Comparison of ENCODE assay signal across 24 cellular contexts in the genomic region with DNA sequence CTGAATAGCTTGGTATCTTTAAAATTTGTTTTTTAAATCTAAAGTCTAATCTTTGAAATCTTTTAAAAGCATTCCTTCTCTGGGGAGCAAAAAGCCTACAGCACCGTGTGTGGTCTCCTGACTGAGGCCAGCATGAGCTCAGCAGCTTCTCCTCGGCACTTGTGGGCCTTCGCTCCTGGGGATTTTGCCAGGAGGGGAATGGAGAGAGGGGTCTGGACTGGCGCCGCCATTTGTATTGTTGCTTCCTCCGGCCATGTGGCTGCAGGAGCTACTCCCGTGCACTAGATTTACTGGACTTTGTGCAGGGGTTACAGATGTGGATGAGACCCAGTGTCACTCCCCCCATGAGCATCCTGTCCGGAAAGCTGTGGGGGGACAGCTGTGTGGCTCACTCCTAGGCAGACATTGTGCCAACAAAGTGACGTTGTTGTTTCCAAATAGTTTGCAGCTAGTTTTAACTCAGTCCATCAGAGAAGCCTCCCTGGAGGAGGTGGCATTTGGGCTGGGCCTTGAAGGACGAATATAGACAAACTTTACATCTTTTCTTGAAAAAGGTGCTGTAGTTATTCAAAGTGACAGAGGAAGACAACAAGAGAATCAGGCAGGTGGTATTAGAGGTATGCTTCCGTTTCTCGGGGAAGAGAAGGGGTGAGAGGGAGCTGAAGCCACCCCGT. TPM values are rescaled to one million over a fixed set of nuclear protein-coding genes. Genes with fewer than 3 reads are reported as not detected.
A peak's percentile ranks its signal among the peaks of the same experiment; 100 is the strongest.
DNase-seq lines count a peak whose midpoint lies in the region; ATAC-seq, FAIRE-seq and TF ChIP-seq lines count a peak whose summit lies in the region.
"Had no signal": no experiment of that assay in that cellular context is flagged by ENCODE, and none has a peak within 500 bp of the region (broad histone marks: within the 10 kb centered on the region; RNA-seq: fewer than 3 reads in every experiment).

No MANE protein-coding gene starts in this region.

- TF ChIP-seq EP300 in A549 (IDR thresholded peaks at IDR 0.05) = no peak

- CTCF ChIA-PET in A549 (lab: Yijun Ruan, JAX) = interaction anchor here (0.9 to 3.7 kb wide), 6 partner anchors 9 to 319 kb away, joined by 3 to 22 read pairs (median 3); no protein-coding TSS in a partner anchor

- H3K4me2 ChIP-seq in A549 = no peak overlapping the region

- no peak for TF ChIP-seq RAD21 in A549 (conservative IDR thresholded peaks at IDR 0.05 in 1 of 2, IDR thresholded peaks at IDR 0.05 in 1 of 2)

- ATAC-seq in A549 = no peak

- DNase-seq in A549 (ENCODE audit: low read depth in 1 of 2, low spot score in 1 of 2) = no peak
- DNase-seq in SJCRH30 = peak; percentile 24 to 27
- no peak for DNase-seq in bronchial epithelial cell (ENCODE audit: low read depth)
- no peak for DNase-seq in GM19238 (ENCODE audit: insufficient read length, low spot score)
- no peak for DNase-seq in GM19240 (ENCODE audit: insufficient read length, low spot score)
- no peak for DNase-seq in NOMO-1 (lab: John Stamatoyannopoulos, UW; ENCODE audit: unreplicated experiment in 2 of 2)
- DNase-seq in spleen = no peak
- DNase-seq: 8988T; ACHN; BE2C; C1 segment of cervical spinal cord; CD4-positive, CD25-positive, alpha-beta regulatory T cell; COR-L47; DMS79; GDM1; GOT3; H9; IMR-90; KBM-7 had no signal

- POLR2A ChIA-PET in A549 (lab: Yijun Ruan, JAX) = no interaction called here

- H3K27ac ChIP-seq in A549 = no peak overlapping the region
- no peak overlapping the region for H3K27ac ChIP-seq in SJCRH30
- H3K27ac ChIP-seq in spleen = no peak overlapping the region

- TF ChIP-seq CTCF in A549 (IDR thresholded peaks at IDR 0.05) (no peak), bronchial epithelial cell (IDR thresholded peaks at IDR 0.05; ENCODE audit: insufficient read depth, low read length, severe bottlenecking) (no peak), spleen (IDR thresholded peaks at IDR 0.05 in 8 of 11, conservative IDR thresholded peaks at IDR 0.05 in 3 of 11) (no peak)

- H3K4me1 ChIP-seq in A549 (no peaks in the 10 kb centered on the region), SJCRH30 (no peaks in the 10 kb centered on the region), spleen (peaks cover 0 to 10% (median 4%) of the 10 kb centered on the region in 6 donors)

- H3K9me3 ChIP-seq in A549 = no peaks in the 10 kb centered on the region
- no peaks in the 10 kb centered on the region for H3K9me3 ChIP-seq in SJCRH30 (replicated peaks)
- H3K9me3 ChIP-seq in spleen = no peaks in the 10 kb centered on the region
- H3K9me3 ChIP-seq: BE2C had no signal

- H3K36me3 ChIP-seq in SJCRH30 (no peaks in the 10 kb centered on the region), bronchial epithelial cell (ENCODE audit: control insufficient read depth, insufficient read depth, low read length) (no peaks in the 10 kb centered on the region), spleen (peaks cover 0 to 42% (median 2%) of the 10 kb centered on the region in 6 donors)

- TF ChIP-seq POLR2A in A549 (IDR thresholded peaks at IDR 0.05; ENCODE audit: low read length) = no peak
- TF ChIP-seq POLR2A in spleen (IDR thresholded peaks at IDR 0.05) = no peak

- intact Hi-C loops in spleen (cut with DNase I; ENCODE audit: low total_unique reads) = no loop called here

- WGBS in A549 (ENCODE audit: missing lambda C conversion rate) = 35% methylated on average over 12 of the region's 13 CpGs
- 74 to 79% (median 76%) methylated on average over 13 of the region's 13 CpGs for WGBS in spleen, 5 donors

- H3K27me3 ChIP-seq in SJCRH30 (no peaks in the 10 kb centered on the region; the same call in none of the 2 replicates), bronchial epithelial cell (ENCODE audit: control insufficient read depth, insufficient read depth, low read length) (peaks cover 4% of the 10 kb centered on the region), spleen (replicated peaks in 1 of 7) (peaks cover 0 to 74% (median 10%) of the 10 kb centered on the region in 7 donors)
- H3K27me3 ChIP-seq: BE2C had no signal

- H3K4me3 ChIP-seq in A549 (no peak overlapping the region), SJCRH30 (no peak overlapping the region), bronchial epithelial cell (ENCODE audit: low read depth, low read length) (no peak overlapping the region), spleen (no peak overlapping the region)

- FAIRE-seq in A549 (lab: Jason Lieb, UNC) (no peak), bronchial epithelial cell (lab: Jason Lieb, UNC) (peak; percentile 7), endometrium (lab: Jason Lieb, UNC) (peak; percentile 90)
- FAIRE-seq: GM12892, GM18507, HTR-8/SVneo had no signal

TF ChIP-seq in A549, 52 proteins besides CTCF, POLR2A, EP300 and RAD21:
- TF ChIP-seq, protein P1, sequence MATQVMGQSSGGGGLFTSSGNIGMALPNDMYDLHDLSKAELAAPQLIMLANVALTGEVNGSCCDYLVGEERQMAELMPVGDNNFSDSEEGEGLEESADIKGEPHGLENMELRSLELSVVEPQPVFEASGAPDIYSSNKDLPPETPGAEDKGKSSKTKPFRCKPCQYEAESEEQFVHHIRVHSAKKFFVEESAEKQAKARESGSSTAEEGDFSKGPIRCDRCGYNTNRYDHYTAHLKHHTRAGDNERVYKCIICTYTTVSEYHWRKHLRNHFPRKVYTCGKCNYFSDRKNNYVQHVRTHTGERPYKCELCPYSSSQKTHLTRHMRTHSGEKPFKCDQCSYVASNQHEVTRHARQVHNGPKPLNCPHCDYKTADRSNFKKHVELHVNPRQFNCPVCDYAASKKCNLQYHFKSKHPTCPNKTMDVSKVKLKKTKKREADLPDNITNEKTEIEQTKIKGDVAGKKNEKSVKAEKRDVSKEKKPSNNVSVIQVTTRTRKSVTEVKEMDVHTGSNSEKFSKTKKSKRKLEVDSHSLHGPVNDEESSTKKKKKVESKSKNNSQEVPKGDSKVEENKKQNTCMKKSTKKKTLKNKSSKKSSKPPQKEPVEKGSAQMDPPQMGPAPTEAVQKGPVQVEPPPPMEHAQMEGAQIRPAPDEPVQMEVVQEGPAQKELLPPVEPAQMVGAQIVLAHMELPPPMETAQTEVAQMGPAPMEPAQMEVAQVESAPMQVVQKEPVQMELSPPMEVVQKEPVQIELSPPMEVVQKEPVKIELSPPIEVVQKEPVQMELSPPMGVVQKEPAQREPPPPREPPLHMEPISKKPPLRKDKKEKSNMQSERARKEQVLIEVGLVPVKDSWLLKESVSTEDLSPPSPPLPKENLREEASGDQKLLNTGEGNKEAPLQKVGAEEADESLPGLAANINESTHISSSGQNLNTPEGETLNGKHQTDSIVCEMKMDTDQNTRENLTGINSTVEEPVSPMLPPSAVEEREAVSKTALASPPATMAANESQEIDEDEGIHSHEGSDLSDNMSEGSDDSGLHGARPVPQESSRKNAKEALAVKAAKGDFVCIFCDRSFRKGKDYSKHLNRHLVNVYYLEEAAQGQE (IDR thresholded peaks at IDR 0.05) = no peak
- TF ChIP-seq ZFP36 (IDR thresholded peaks at IDR 0.05; ENCODE audit: borderline replicate concordance, partially characterized antibody) = peak; percentile 77
- TF ChIP-seq JUN (IDR thresholded peaks at IDR 0.05) = no peak
- TF ChIP-seq PHF8 (IDR thresholded peaks at IDR 0.05; ENCODE audit: borderline replicate concordance, low read depth) = no peak
TF ChIP-seq in A549: peak in this region for 1.

RNA-seq across cellular contexts. Expression of gene OLFM1, which starts 6.6 kb away (rescaled TPM):
- polyA plus RNA-seq in A549 (2011; rRNA removed) (2.7 and 3.6 TPM in 2 replicates), A549 (2017; fragmentation: RNase III; extraction: RNeasy Plus Mini Kit Qiagen cat#74134 plus additional on column Dnase treatment) (8.0 to 11.4 TPM (median 10.5 TPM) in 3 replicates), spleen (10 to 100 TPM in 2 of 3 donors, 1 to 10 TPM in 1; 5.9 to 22.3 (median 16.8) TPM)
- 3.2 and 4.3 TPM in 2 replicates for polyA plus RNA-seq in A549 (2012; cell fraction: cytosol; rRNA removed)
- polyA plus RNA-seq in A549 (2012; cell fraction: nucleus; rRNA removed) = 3.4 and 3.8 TPM in 2 replicates
- 1.8 and 2.0 TPM in 2 replicates for polyA minus RNA-seq in A549 (2011; rRNA and poly(A)+ RNA removed)
- total RNA-seq in SJCRH30 (2014; rRNA removed; shearing (Covaris generic)) = not detected in 2 replicates
- total RNA-seq in bronchial epithelial cell (0.13 and 0.26 TPM in 2 replicates), spleen (100 to 1,000 TPM in 1 of 7 donors, 10 to 100 TPM in 6; 40.9 to 109 (median 47.1) TPM)
- total RNA-seq: CD4-positive, CD25-positive, alpha-beta regulatory T cell; CD8-positive, alpha-beta memory T cell had no signal
- polyA plus RNA-seq: CD4-positive, CD25-positive, alpha-beta regulatory T cell; CD8-positive, alpha-beta memory T cell had no signal

Comparison
In these comparisons a context has a peak if more than half of its experiments do, and no peak if none do; other contexts are left out.
1. DNase-seq: peak in SJCRH30 (2 of 2); none in A549 (0 of 2), bronchial epithelial cell (single experiment), GM19238 (single experiment), GM19240 (single experiment), NOMO-1 (0 of 2) and spleen (single experiment).
2. RNA of gene OLFM1, which starts 6.6 kb away (total RNA-seq): 40.9 to 109 TPM in spleen; 0.13 to 0.26 TPM in bronchial epithelial cell and not detected in SJCRH30; every median in the first group is over 10 times any median in the second.